Comparison of ENCODE assay signal across 9 cellular contexts in genomic region chr3:179929091-179929529, GRCh38.
DNase-seq lines count a peak whose midpoint lies in the region; ATAC-seq and TF ChIP-seq lines count a peak whose summit lies in the region.
"Had no signal": no experiment of that assay in that cellular context is flagged by ENCODE, and none has a peak within 500 bp of the region (broad histone marks: within the 10 kb centered on the region; RNA-seq: fewer than 3 reads in every experiment).

No MANE protein-coding gene starts in this region.

- peak; percentile 82 for TF ChIP-seq CTCF in AG09319 (IDR thresholded peaks at IDR 0.05; ENCODE audit: low read depth, low read length)
- peak; percentile 89 for TF ChIP-seq CTCF in fibroblast of the aortic adventitia (IDR thresholded peaks at IDR 0.05; ENCODE audit: insufficient read depth, low read length)
- peak; percentile 91 for TF ChIP-seq CTCF in parathyroid adenoma (IDR thresholded peaks at IDR 0.05)

- no peaks in the 10 kb centered on the region for H3K36me3 ChIP-seq in parathyroid adenoma (ENCODE audit: control insufficient read depth, insufficient read depth, low read length)

- peaks cover 23% of the 10 kb centered on the region for H3K79me2 ChIP-seq in parathyroid adenoma

- H3K27ac ChIP-seq in parathyroid adenoma: peak overlapping the region; percentile 29
- H3K27ac ChIP-seq: skin epidermis had no signal

- H3K4me2 ChIP-seq in parathyroid adenoma (ENCODE audit: low read length): no peak overlapping the region

- H3K9ac ChIP-seq in parathyroid adenoma: no peak overlapping the region

- peak; percentile 70 for ATAC-seq in GM18508 (IDR thresholded peaks at IDR 0.05; ENCODE audit: insufficient read depth, unreplicated experiment)
- ATAC-seq in HG03558 (IDR thresholded peaks at IDR 0.05; ENCODE audit: extremely low read depth, unreplicated experiment): peak; percentile 46
- ATAC-seq in GM19467 (IDR thresholded peaks at IDR 0.05; ENCODE audit: unreplicated experiment): no peak

- no peak overlapping the region for H2AFZ ChIP-seq in parathyroid adenoma

- H3K4me1 ChIP-seq in parathyroid adenoma: peaks cover 47% of the 10 kb centered on the region

- no peak overlapping the region for H3K4me3 ChIP-seq in fibroblast of the aortic adventitia (ENCODE audit: low read depth, low read length)
- H3K4me3 ChIP-seq in parathyroid adenoma (ENCODE audit: low read depth, low read length): no peak overlapping the region
- H3K4me3 ChIP-seq: skin epidermis had no signal

- no peaks in the 10 kb centered on the region for H3K9me3 ChIP-seq in parathyroid adenoma (ENCODE audit: control insufficient read depth, low read length)

- DNase-seq in AG09319 (ENCODE audit: extremely low read depth, low read depth) (peak; percentile 37), NCI-H774 (lab: John Stamatoyannopoulos, UW) (peak; percentile 65), activated T-cell treated with anti-CD3 and anti-CD28 coated beads for 1 hour (ENCODE audit: low read depth) (peak; percentile 5), fibroblast of the aortic adventitia (ENCODE audit: low read depth) (peak; percentile 86)

- no peaks in the 10 kb centered on the region for H3K27me3 ChIP-seq in parathyroid adenoma (ENCODE audit: control insufficient read depth, insufficient read depth, low read length)

Comparison
In these comparisons a context has a peak if more than half of its experiments do, and no peak if none do; other contexts are left out.
1. DNase-seq: peak in every context shown above with its lines; median percentile 86 in fibroblast of the aortic adventitia; 65 in NCI-H774; 37 in AG09319; 5 in activated T-cell treated with anti-CD3 and anti-CD28 coated beads for 1 hour.